2 cellular contexts compared by ENCODE assay signal in genomic region chr12:94169966-94170689, GRCh38.
TF ChIP-seq lines count a peak whose summit lies in the region.

No MANE protein-coding gene starts in this region.

TF ChIP-seq in A549, 52 proteins besides CTCF, POLR2A, EP300 and RAD21:
- peak; percentile 48 for TF ChIP-seq ZFP36 (IDR thresholded peaks at IDR 0.05; ENCODE audit: borderline replicate concordance, partially characterized antibody)
- no peak for TF ChIP-seq RARB (CRISPR knock-in tag; IDR thresholded peaks at IDR 0.05)

TF ChIP-seq in K562, 482 proteins besides CTCF, POLR2A, EP300 and RAD21 (continued from another document):
- TF ChIP-seq BRD9 (IDR thresholded peaks at IDR 0.05; ENCODE audit: low read depth, partially characterized antibody) (peak; percentile 51), ADNP (tag; IDR thresholded peaks at IDR 0.05) (peak; percentile 67; the same call in 1 of the 2 replicates), TBP (optimal IDR thresholded peaks at IDR 0.05; ENCODE audit: low read depth, low read length) (no peak), RCOR1 (IDR thresholded peaks at IDR 0.05; ENCODE audit: borderline replicate concordance in 1 of 2, low read depth in 2 of 2, low read length in 2 of 2) (peak in 1 of 2 experiments; percentile 35; a peak in 1 of 4 replicates), MEF2D (tag; conservative IDR thresholded peaks at IDR 0.05; ENCODE audit: low read depth) (no peak), HMGXB4 (CRISPR knock-in tag; IDR thresholded peaks at IDR 0.05) (no peak), SMARCA5 (IDR thresholded peaks at IDR 0.05) (peak; percentile 38; the same call in 1 of the 2 replicates), FUS (optimal IDR thresholded peaks at IDR 0.05; ENCODE audit: low read depth, low read length) (no peak), SPI1 (IDR thresholded peaks at IDR 0.05; ENCODE audit: borderline replicate concordance, low read depth, low read length) (no peak), ZNF764 (CRISPR knock-in tag; IDR thresholded peaks at IDR 0.05; ENCODE audit: low read depth) (no peak), RHOXF2B (CRISPR knock-in tag; conservative IDR thresholded peaks at IDR 0.05) (no peak), ZSCAN32 (CRISPR knock-in tag; IDR thresholded peaks at IDR 0.05) (no peak), STAG1 (CRISPR knock-in tag; IDR thresholded peaks at IDR 0.05; ENCODE audit: borderline replicate concordance) (no peak), NEUROD1 (IDR thresholded peaks at IDR 0.05; ENCODE audit: borderline replicate concordance, low read depth, low read length, partially characterized antibody) (no peak), ZEB2 (IDR thresholded peaks at IDR 0.05) (no peak), ZNF639 (CRISPR knock-in tag; conservative IDR thresholded peaks at IDR 0.05 in 1 of 2, IDR thresholded peaks at IDR 0.05 in 1 of 2) (no peak), RBM25 (IDR thresholded peaks at IDR 0.05; ENCODE audit: low read depth, low read length, severe bottlenecking) (peak; percentile 93), SREBF2 (CRISPR knock-in tag; IDR thresholded peaks at IDR 0.05) (no peak), BCOR (IDR thresholded peaks at IDR 0.05) (peak; percentile 95), KDM1A (IDR thresholded peaks at IDR 0.05) (peak; percentile 36 to 58; a peak in 2 of 4 replicates), HDAC2 (IDR thresholded peaks at IDR 0.05) (peak; percentile 73), CHD4 (IDR thresholded peaks at IDR 0.05; ENCODE audit: insufficient read depth, insufficient replicate concordance, low read depth, low read length, poor library complexity, severe bottlenecking) (peak; percentile 47), GATA2 (CRISPR knock-in tag; IDR thresholded peaks at IDR 0.05) (peak; percentile 25; the same call in 1 of the 2 replicates), C11orf30 (IDR thresholded peaks at IDR 0.05; ENCODE audit: low read depth) (no peak), GABPA (tag; conservative IDR thresholded peaks at IDR 0.05; ENCODE audit: low read depth) (no peak), ZFP36 (IDR thresholded peaks at IDR 0.05; ENCODE audit: low read depth, low read length, partially characterized antibody) (peak; percentile 83)
